ENCODE assay signal across 2 cellular contexts in genomic region chr16:38206-38605, GRCh38. TPM values are rescaled to one million over a fixed set of nuclear protein-coding genes. Genes with fewer than 3 reads are reported as not detected.
"Had no signal": no experiment of that assay in that cellular context is flagged by ENCODE, and none has a peak within 500 bp of the region (broad histone marks: within the 10 kb centered on the region; RNA-seq: fewer than 3 reads in every experiment).

No MANE protein-coding gene starts in this region.

RNA-seq across cellular contexts. Expression of gene POLR3K, which starts 15.2 kb away (rescaled TPM):
- total RNA-seq: ascending aorta had no signal

RNA-seq across cellular contexts. Expression of gene SNRNP25, which starts 15.4 kb away (rescaled TPM):
- total RNA-seq: ascending aorta had no signal

RNA-seq across cellular contexts. Expression of gene RHBDF1, which starts 34.2 kb away (rescaled TPM):
- total RNA-seq: T-helper 2 cell treated with Interferon-gamma antibody and Interleukin-4, amounts not matched to agents 100 ng/mL and 5 ng/mL, for 36 hours had no signal
